Comparison of ENCODE assay signal across 10 cellular contexts in genomic region chr22:38698407-38699094, GRCh38. TPM values are rescaled to one million over a fixed set of nuclear protein-coding genes. Genes with fewer than 3 reads are reported as not detected.
DNase-seq lines count a peak whose midpoint lies in the region; ATAC-seq and TF ChIP-seq lines count a peak whose summit lies in the region.
"Had no signal": no experiment of that assay in that cellular context is flagged by ENCODE, and none has a peak within 500 bp of the region (broad histone marks: within the 10 kb centered on the region; RNA-seq: fewer than 3 reads in every experiment).

No MANE protein-coding gene starts in this region.

- intact Hi-C loops in activated CD4-positive, alpha-beta T cell treated with anti-CD3 and anti-CD28 coated beads for 36 hours (cut with DNase I, micrococcal nuclease) = no loop called here

- H3K36me3 ChIP-seq in kidney epithelial cell (ENCODE audit: control insufficient read depth, insufficient read depth, low read length) (no peaks in the 10 kb centered on the region), subcutaneous abdominal adipose tissue (ENCODE audit: control insufficient read depth in 5 of 5, insufficient read depth in 5 of 5, low read length in 5 of 5) (peaks cover 0 to 6% (median 0%) of the 10 kb centered on the region in 5 donors)

- H3K27ac ChIP-seq in subcutaneous abdominal adipose tissue (ENCODE audit: low read depth, low read length) = peak overlapping the region; percentile 88

- H3K9ac ChIP-seq in subcutaneous abdominal adipose tissue (ENCODE audit: low read length in 5 of 5) = peak overlapping the region in 3 of 5 donors; percentile 35 to 86 (median 74)

- DNase-seq in activated CD4-positive, alpha-beta T cell treated with anti-CD3 and anti-CD28 coated beads for 36 hours = no peak
- DNase-seq in activated CD4-positive, alpha-beta T cell treated with anti-CD3 and anti-CD28 coated beads, Interleukin-2, amount 50 U/mL, for 4 hours = no peak
- no peak for DNase-seq in activated naive CD8-positive, alpha-beta T cell treated with anti-CD3 and anti-CD28 coated beads, Interleukin-2, amount 10 ng/mL, durations not matched to agents 7 days and 5 days
- DNase-seq in kidney epithelial cell (ENCODE audit: low read depth) = no peak
- no peak for DNase-seq in NCI-H2227 treated with DMSO at 0.1 percent for 48 hours (lab: John Stamatoyannopoulos, UW)
- DNase-seq: ACHN, anterior cingulate cortex had no signal

- TF ChIP-seq CTCF in kidney epithelial cell (IDR thresholded peaks at IDR 0.05; ENCODE audit: insufficient read depth, low read length, poor library complexity, severe bottlenecking) = no peak

- H3K4me3 Mint-ChIP-seq in activated CD4-positive, alpha-beta T cell treated with anti-CD3 and anti-CD28 coated beads for 36 hours = peak overlapping the region; percentile 95
- H3K4me3 Mint-ChIP-seq in activated naive CD8-positive, alpha-beta T cell treated with anti-CD3 and anti-CD28 coated beads, Interleukin-2, amount 10 ng/mL, durations not matched to agents 7 days and 5 days = peak overlapping the region; percentile 94

- no peaks in the 10 kb centered on the region for H3K9me3 ChIP-seq in subcutaneous abdominal adipose tissue (ENCODE audit: control insufficient read depth in 5 of 5, low read length in 5 of 5)

- no peaks in the 10 kb centered on the region for H3K9me3 Mint-ChIP-seq in activated CD4-positive, alpha-beta T cell treated with anti-CD3 and anti-CD28 coated beads for 36 hours (ENCODE audit: low read depth)
- H3K9me3 Mint-ChIP-seq in activated naive CD8-positive, alpha-beta T cell treated with anti-CD3 and anti-CD28 coated beads, Interleukin-2, amount 10 ng/mL, durations not matched to agents 7 days and 5 days = no peaks in the 10 kb centered on the region

- H3K4me1 Mint-ChIP-seq in activated CD4-positive, alpha-beta T cell treated with anti-CD3 and anti-CD28 coated beads for 36 hours = peaks cover 55% of the 10 kb centered on the region
- H3K4me1 Mint-ChIP-seq in activated naive CD8-positive, alpha-beta T cell treated with anti-CD3 and anti-CD28 coated beads, Interleukin-2, amount 10 ng/mL, durations not matched to agents 7 days and 5 days = peaks cover 41% of the 10 kb centered on the region

- H3K27me3 Mint-ChIP-seq in activated CD4-positive, alpha-beta T cell treated with anti-CD3 and anti-CD28 coated beads for 36 hours = no peaks in the 10 kb centered on the region
- no peaks in the 10 kb centered on the region for H3K27me3 Mint-ChIP-seq in activated naive CD8-positive, alpha-beta T cell treated with anti-CD3 and anti-CD28 coated beads, Interleukin-2, amount 10 ng/mL, durations not matched to agents 7 days and 5 days

- POLR2A ChIA-PET in activated CD4-positive, alpha-beta T cell treated with anti-CD3 and anti-CD28 coated beads for 36 hours (lab: Charles Lee) = interaction anchor here (0.6 to 2.2 kb wide), 3 partner anchors 16 to 730 kb away, joined by 3 to 13 read pairs (median 8); partner anchors contain the start of gene TOMM22
- POLR2A ChIA-PET in activated naive CD8-positive, alpha-beta T cell treated with anti-CD3 and anti-CD28 coated beads, Interleukin-2, amount 10 ng/mL, durations not matched to agents 7 days and 5 days (lab: Charles Lee) = interaction anchor here (1.1 to 4.3 kb wide), 5 partner anchors 8 to 56 kb away, joined by 4 to 33 read pairs (median 5); partner anchors contain the start of gene TOMM22

- H3K27me3 ChIP-seq in kidney epithelial cell (ENCODE audit: control insufficient read depth, insufficient read depth, low read length) (no peaks in the 10 kb centered on the region), subcutaneous abdominal adipose tissue (ENCODE audit: control insufficient read depth in 5 of 5, insufficient read depth in 4 of 5, low read length in 5 of 5) (no peaks in the 10 kb centered on the region)

- H3K4me1 ChIP-seq in subcutaneous abdominal adipose tissue (ENCODE audit: control insufficient read depth in 5 of 5, insufficient read depth in 5 of 5, low read length in 5 of 5) = peaks cover 10 to 61% (median 50%) of the 10 kb centered on the region in 5 donors

- H3K4me3 ChIP-seq in kidney epithelial cell (ENCODE audit: low read depth, low read length) (peak overlapping the region; percentile 59), subcutaneous abdominal adipose tissue (ENCODE audit: low read depth in 1 of 5, low read length in 5 of 5) (peak overlapping the region in 4 of 5 donors; percentile 74 to 87 (median 80))

- peak overlapping the region; percentile 95 for H3K27ac Mint-ChIP-seq in activated CD4-positive, alpha-beta T cell treated with anti-CD3 and anti-CD28 coated beads for 36 hours
- peak overlapping the region; percentile 98 for H3K27ac Mint-ChIP-seq in activated naive CD8-positive, alpha-beta T cell treated with anti-CD3 and anti-CD28 coated beads, Interleukin-2, amount 10 ng/mL, durations not matched to agents 7 days and 5 days

- H3K36me3 Mint-ChIP-seq in activated CD4-positive, alpha-beta T cell treated with anti-CD3 and anti-CD28 coated beads for 36 hours (ENCODE audit: low read depth) = peaks cover 49% of the 10 kb centered on the region
- H3K36me3 Mint-ChIP-seq in activated naive CD8-positive, alpha-beta T cell treated with anti-CD3 and anti-CD28 coated beads, Interleukin-2, amount 10 ng/mL, durations not matched to agents 7 days and 5 days = peaks cover 23% of the 10 kb centered on the region

- ATAC-seq in activated CD4-positive, alpha-beta T cell treated with anti-CD3 and anti-CD28 coated beads for 36 hours = no peak
- ATAC-seq in activated naive CD8-positive, alpha-beta T cell treated with anti-CD3 and anti-CD28 coated beads, Interleukin-2, amount 10 ng/mL, durations not matched to agents 7 days and 5 days (ENCODE audit: low read depth) = no peak
- ATAC-seq in GM21515 (IDR thresholded peaks at IDR 0.05; ENCODE audit: unreplicated experiment) = no peak
- ATAC-seq in HG02852 (IDR thresholded peaks at IDR 0.05; ENCODE audit: unreplicated experiment) = no peak

- CTCF ChIA-PET in activated CD4-positive, alpha-beta T cell treated with anti-CD3 and anti-CD28 coated beads for 36 hours (lab: Charles Lee) = interaction anchor here (0.6 to 3.4 kb wide), 5 partner anchors 9 to 492 kb away, joined by 3 to 34 read pairs (median 3); partner anchors contain the start of gene TOMM22

RNA-seq across cellular contexts. Expression of gene JOSD1, which starts 2.2 kb away (rescaled TPM):
- 10 to 100 TPM; 68.0 to 77.7 TPM for total RNA-seq in activated CD4-positive, alpha-beta T cell treated with anti-CD3 and anti-CD28 coated beads for 36 hours
- total RNA-seq in activated naive CD8-positive, alpha-beta T cell treated with anti-CD3 and anti-CD28 coated beads, Interleukin-2, amount 10 ng/mL, durations not matched to agents 7 days and 5 days = 10 to 100 TPM; 59.1 to 61.6 TPM
- 97.3 and 110 TPM in 2 replicates for total RNA-seq in kidney epithelial cell

RNA-seq across cellular contexts. Expression of gene GTPBP1, which starts 7.2 kb away (rescaled TPM):
- total RNA-seq in activated CD4-positive, alpha-beta T cell treated with anti-CD3 and anti-CD28 coated beads for 36 hours = 10 to 100 TPM; 88.6 to 92.8 TPM
- 10 to 100 TPM; 98.6 TPM for total RNA-seq in activated naive CD8-positive, alpha-beta T cell treated with anti-CD3 and anti-CD28 coated beads, Interleukin-2, amount 10 ng/mL, durations not matched to agents 7 days and 5 days
- total RNA-seq in kidney epithelial cell = 33.0 and 35.4 TPM in 2 replicates

RNA-seq across cellular contexts. Expression of gene TOMM22, which starts 16.8 kb away (rescaled TPM):
- 100 to 1,000 TPM; 146 to 155 TPM for total RNA-seq in activated CD4-positive, alpha-beta T cell treated with anti-CD3 and anti-CD28 coated beads for 36 hours
- 10 to 100 TPM; 58.7 to 60.4 TPM for total RNA-seq in activated naive CD8-positive, alpha-beta T cell treated with anti-CD3 and anti-CD28 coated beads, Interleukin-2, amount 10 ng/mL, durations not matched to agents 7 days and 5 days
- total RNA-seq in kidney epithelial cell = 56.4 and 76.7 TPM in 2 replicates

RNA-seq across cellular contexts. Expression of gene CBY1, which starts 42.1 kb away (rescaled TPM):
- total RNA-seq in activated CD4-positive, alpha-beta T cell treated with anti-CD3 and anti-CD28 coated beads for 36 hours = 10 to 100 TPM in 1 of 2 experiments, 1 to 10 TPM in 1; 9.8 to 11.6 TPM
- 10 to 100 TPM; 20.1 to 22.4 TPM for total RNA-seq in activated naive CD8-positive, alpha-beta T cell treated with anti-CD3 and anti-CD28 coated beads, Interleukin-2, amount 10 ng/mL, durations not matched to agents 7 days and 5 days
- 23.7 and 25.0 TPM in 2 replicates for total RNA-seq in kidney epithelial cell

RNA-seq across cellular contexts. Expression of gene FAM227A, which starts 42.4 kb away (rescaled TPM):
- under 1 TPM; 0.30 to 0.63 TPM for total RNA-seq in activated CD4-positive, alpha-beta T cell treated with anti-CD3 and anti-CD28 coated beads for 36 hours
- under 1 TPM; 0.23 to 0.36 TPM for total RNA-seq in activated naive CD8-positive, alpha-beta T cell treated with anti-CD3 and anti-CD28 coated beads, Interleukin-2, amount 10 ng/mL, durations not matched to agents 7 days and 5 days
- 2.3 and 5.8 TPM in 2 replicates for total RNA-seq in kidney epithelial cell
